ENCODE assay signal across 8 cellular contexts in genomic region chr12:54411398-54412241, GRCh38. TPM values are rescaled to one million over a fixed set of nuclear protein-coding genes. Genes with fewer than 3 reads are reported as not detected.
DNase-seq lines count a peak whose midpoint lies in the region; ATAC-seq and TF ChIP-seq lines count a peak whose summit lies in the region.

No MANE protein-coding gene starts in this region.

- no peak for TF ChIP-seq EP300 in ovary (IDR thresholded peaks at IDR 0.05)

- peaks cover 0 to 40% (median 3%) of the 10 kb centered on the region in 6 donors for H3K36me3 ChIP-seq in spleen
- no peaks in the 10 kb centered on the region for H3K36me3 ChIP-seq in ovary

- intact Hi-C loops in Right ventricle myocardium superior (cut with DNase I) (no loop called here), spleen (cut with DNase I; ENCODE audit: low total_unique reads) (no loop called here), ovary (cut with DNase I) (no loop called here)

- H3K4me3 ChIP-seq in spleen (peak overlapping the region in 1 of 8 donors; percentile 51), ovary (no peak overlapping the region)

- no peak for TF ChIP-seq CTCF in spleen (IDR thresholded peaks at IDR 0.05 in 8 of 11, conservative IDR thresholded peaks at IDR 0.05 in 3 of 11)
- TF ChIP-seq CTCF in ovary (IDR thresholded peaks at IDR 0.05) = no peak

- DNase-seq in AML-193 (lab: John Stamatoyannopoulos, UW) (peak; percentile 53 to 67), NOMO-1 (lab: John Stamatoyannopoulos, UW; ENCODE audit: unreplicated experiment in 2 of 2) (peak; percentile 56 to 74), activated gamma-delta T cell treated with Interleukin-2 at 50 U/mL for 16 hours (peak; percentile 38), Right ventricle myocardium superior (peak; percentile 77), spleen (peak; percentile 88), NCI-H1436 treated with DMSO at 0.1 percent for 48 hours (lab: John Stamatoyannopoulos, UW) (no peak), ovary (no peak)

- H3K9me3 ChIP-seq in spleen (no peaks in the 10 kb centered on the region), ovary (no peaks in the 10 kb centered on the region)

- H3K4me1 ChIP-seq in spleen = peaks cover 29 to 93% (median 61%) of the 10 kb centered on the region in 6 donors
- peaks cover 8% of the 10 kb centered on the region for H3K4me1 ChIP-seq in ovary (ENCODE audit: insufficient read depth)

- no peaks in the 10 kb centered on the region for H3K27me3 ChIP-seq in spleen (replicated peaks in 1 of 7)
- no peaks in the 10 kb centered on the region for H3K27me3 ChIP-seq in ovary

- no peak for TF ChIP-seq POLR2A in spleen (IDR thresholded peaks at IDR 0.05)
- no peak for TF ChIP-seq POLR2A in ovary (IDR thresholded peaks at IDR 0.05)

- WGBS in spleen, 5 donors = 38 to 53% (median 48%) methylated on average over 6 to 10 of the region's 10 CpGs
- WGBS in ovary, 3 donors = 57 to 70% (median 70%) methylated on average over 9 to 10 of the region's 10 CpGs

- H3K27ac ChIP-seq in spleen (peak overlapping the region; percentile 62 to 95 (median 84)), ovary (no peak overlapping the region)

- peak; percentile 47 for ATAC-seq in Right ventricle myocardium superior (ENCODE audit: poor library complexity)
- no peak for ATAC-seq in GM21447 (IDR thresholded peaks at IDR 0.05; ENCODE audit: unreplicated experiment)

RNA-seq across cellular contexts. Expression of gene ITGA5, which starts 7.4 kb away (rescaled TPM):
- total RNA-seq in Right ventricle myocardium superior (51.6 TPM), spleen (10 to 100 TPM; 20.8 to 44.9 (median 36.3) TPM), ovary (10 to 100 TPM; 32.6 to 82.5 (median 41.5) TPM)
- polyA plus RNA-seq in spleen (1 to 10 TPM; 7.0 to 9.5 (median 9.1) TPM), ovary (10 to 100 TPM; 37.4 to 100.0 TPM)

RNA-seq across cellular contexts. Expression of gene ZNF385A, which starts 27.1 kb away (rescaled TPM):
- total RNA-seq in Right ventricle myocardium superior (10.7 TPM), spleen (10 to 100 TPM; 19.9 to 40.3 (median 27.2) TPM), ovary (10 to 100 TPM in 1 of 7 donors, 1 to 10 TPM in 6; 4.3 to 30.5 (median 6.5) TPM)
- polyA plus RNA-seq in spleen (10 to 100 TPM in 2 of 3 donors, 1 to 10 TPM in 1; 7.4 to 12.5 (median 12.4) TPM), ovary (1 to 10 TPM; 3.6 to 4.5 TPM)

RNA-seq across cellular contexts. Expression of gene GPR84, which starts 47.3 kb away (rescaled TPM):
- total RNA-seq in Right ventricle myocardium superior = not detected
- total RNA-seq in spleen = 10 to 100 TPM in 1 of 7 donors, 1 to 10 TPM in 5, under 1 TPM in 1; 0.97 to 12.5 (median 2.9) TPM
- polyA plus RNA-seq in spleen = under 1 TPM; 0.35 to 0.47 (median 0.39) TPM
- 1 to 10 TPM in 2 of 7 donors, under 1 TPM in 5; 0.12 to 3.1 (median 0.43) TPM for total RNA-seq in ovary
- under 1 TPM; 0.22 to 0.42 TPM for polyA plus RNA-seq in ovary

Comparison
In these comparisons a context has a peak if more than half of its experiments do, and no peak if none do; other contexts are left out.
1. DNase-seq: peak in AML-193 (2 of 2), NOMO-1 (2 of 2), activated gamma-delta T cell treated with Interleukin-2 at 50 U/mL for 16 hours (single experiment), Right ventricle myocardium superior (single experiment) and spleen (single experiment); none in NCI-H1436 treated with DMSO at 0.1 percent for 48 hours (single experiment) and ovary (0 of 5).
2. H3K27ac ChIP-seq: peak in spleen (8 of 8); none in ovary (0 of 2).